Comparison of ENCODE assay signal across 7 cellular contexts in genomic region chr1:19811206-19811851, GRCh38. TPM values are rescaled to one million over a fixed set of nuclear protein-coding genes. Genes with fewer than 3 reads are reported as not detected.
A peak's percentile ranks its signal among the peaks of the same experiment; 100 is the strongest.
DNase-seq lines count a peak whose midpoint lies in the region; ATAC-seq and TF ChIP-seq lines count a peak whose summit lies in the region.

No MANE protein-coding gene starts in this region.

- ATAC-seq in HG03469 (IDR thresholded peaks at IDR 0.05; ENCODE audit: unreplicated experiment): no peak

- H3K4me1 Mint-ChIP-seq in activated naive CD4-positive, alpha-beta T cell treated with anti-CD3 and anti-CD28 coated beads for 36 hours (ENCODE audit: low read depth): no peaks in the 10 kb centered on the region

- CTCF ChIA-PET in activated naive CD4-positive, alpha-beta T cell treated with anti-CD3 and anti-CD28 coated beads for 36 hours (lab: Charles Lee): interaction anchor here (0.6 to 2.2 kb wide), 6 partner anchors 10 to 154 kb away, joined by 3 to 13 read pairs (median 4); no protein-coding TSS in a partner anchor

- H3K27ac Mint-ChIP-seq in activated naive CD4-positive, alpha-beta T cell treated with anti-CD3 and anti-CD28 coated beads for 36 hours: no peak overlapping the region

- H3K36me3 Mint-ChIP-seq in activated naive CD4-positive, alpha-beta T cell treated with anti-CD3 and anti-CD28 coated beads for 36 hours (ENCODE audit: low read depth): no peaks in the 10 kb centered on the region

- no peaks in the 10 kb centered on the region for H3K9me3 ChIP-seq in Peyer's patch

- no peaks in the 10 kb centered on the region for H3K27me3 ChIP-seq in Peyer's patch

- H3K9me3 Mint-ChIP-seq in activated naive CD4-positive, alpha-beta T cell treated with anti-CD3 and anti-CD28 coated beads for 36 hours: no peaks in the 10 kb centered on the region

- peak; percentile 68 for DNase-seq in GM19240 (ENCODE audit: insufficient read length, low spot score)
- DNase-seq in Peyer's patch: peak; percentile 36 to 78 (median 72)
- peak; percentile 74 for DNase-seq in activated naive CD4-positive, alpha-beta T cell treated with anti-CD3 and anti-CD28 coated beads for 36 hours
- peak; percentile 48 for DNase-seq in iris pigment epithelial cell (ENCODE audit: low read depth)
- peak; percentile 25 for DNase-seq in stimulated activated CD8-positive, alpha-beta memory T cell treated with anti-CD3 and anti-CD28 coated beads, Interleukin-12 subunit alpha, Interleukin-12 subunit beta, amount 100 ng/mL, for 1 hour (ENCODE audit: low read depth)
- no peak for DNase-seq in GF-D8 (lab: John Stamatoyannopoulos, UW)

- no peak overlapping the region for H3K27ac ChIP-seq in Peyer's patch

- H3K36me3 ChIP-seq in Peyer's patch: no peaks in the 10 kb centered on the region

- TF ChIP-seq CTCF in Peyer's patch (IDR thresholded peaks at IDR 0.05): peak in 5 of 6 experiments; percentile 35 to 63 (median 49)

- intact Hi-C loops in activated naive CD4-positive, alpha-beta T cell treated with anti-CD3 and anti-CD28 coated beads for 36 hours (cut with micrococcal nuclease): loop anchor here (1.0 kb wide), 3 partner anchors 47 to 150 kb away; no protein-coding TSS in a partner anchor

- no peak overlapping the region for H3K4me3 Mint-ChIP-seq in activated naive CD4-positive, alpha-beta T cell treated with anti-CD3 and anti-CD28 coated beads for 36 hours

- TF ChIP-seq POLR2A in Peyer's patch (IDR thresholded peaks at IDR 0.05): no peak

- H3K27me3 Mint-ChIP-seq in activated naive CD4-positive, alpha-beta T cell treated with anti-CD3 and anti-CD28 coated beads for 36 hours (ENCODE audit: low read depth): no peaks in the 10 kb centered on the region

- no peak overlapping the region for H3K4me3 ChIP-seq in Peyer's patch

- H3K4me1 ChIP-seq in Peyer's patch: peaks cover 0 to 26% (median 1%) of the 10 kb centered on the region in 4 donors

RNA-seq across cellular contexts. Expression of gene RNF186, which starts 3.8 kb away (rescaled TPM):
- total RNA-seq in Peyer's patch: 10 to 100 TPM in 2 of 4 donors, 1 to 10 TPM in 2; 2.5 to 19.0 (median 10.4) TPM
- not detected for total RNA-seq in activated naive CD4-positive, alpha-beta T cell treated with anti-CD3 and anti-CD28 coated beads for 36 hours

RNA-seq across cellular contexts. Expression of gene TMCO4, which starts 11.6 kb away (rescaled TPM):
- total RNA-seq in Peyer's patch: 10 to 100 TPM; 13.5 to 40.4 (median 26.1) TPM
- 10 to 100 TPM; 11.9 to 15.4 TPM for total RNA-seq in activated naive CD4-positive, alpha-beta T cell treated with anti-CD3 and anti-CD28 coated beads for 36 hours
